In the genomic region with DNA sequence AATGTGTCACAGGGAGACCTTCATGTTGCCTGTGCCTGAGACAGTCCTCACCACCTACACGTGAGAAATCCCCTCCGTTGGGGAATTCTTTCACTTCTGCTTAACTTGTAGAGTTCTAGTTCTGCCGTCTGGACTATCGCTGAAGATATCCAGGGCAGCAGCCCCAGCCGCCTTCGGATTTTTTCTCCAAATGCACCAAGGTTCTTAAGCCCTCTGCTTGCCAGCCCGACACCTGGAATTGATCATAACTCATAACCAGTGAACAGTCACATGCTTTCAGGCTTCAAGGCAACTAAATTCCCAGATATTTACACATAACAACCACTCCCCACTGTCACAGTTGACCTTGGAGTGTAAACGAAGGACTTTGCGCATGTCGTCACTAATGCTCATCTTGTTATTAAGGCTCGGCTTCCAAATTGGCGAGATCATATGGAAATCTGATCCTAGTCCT, we compare ENCODE assay signal across 13 cellular contexts.
DNase-seq lines count a peak whose midpoint lies in the region; TF ChIP-seq lines count a peak whose summit lies in the region.
"Had no signal": no experiment of that assay in that cellular context is flagged by ENCODE, and none has a peak within 500 bp of the region (broad histone marks: within the 10 kb centered on the region; RNA-seq: fewer than 3 reads in every experiment).

No MANE protein-coding gene starts in this region.

- no peak overlapping the region for H3K9ac ChIP-seq in GM23248

- H3K9me3 ChIP-seq in GM23248 (ENCODE audit: low read depth), result no peaks in the 10 kb centered on the region
- no peaks in the 10 kb centered on the region for H3K9me3 ChIP-seq in SJSA1 (replicated peaks)
- no peaks in the 10 kb centered on the region for H3K9me3 ChIP-seq in Peyer's patch
- H3K9me3 ChIP-seq: left lung, psoas muscle, upper lobe of left lung had no signal

- H3K4me1 ChIP-seq in GM23248 (ENCODE audit: insufficient read depth) (peaks cover 23% of the 10 kb centered on the region), SJSA1 (replicated peaks) (peaks cover 38% of the 10 kb centered on the region), Peyer's patch (peaks cover 0 to 8% (median 0%) of the 10 kb centered on the region in 4 donors)
- H3K4me1 ChIP-seq: psoas muscle, upper lobe of left lung had no signal

- H3K36me3 ChIP-seq in GM23248 (ENCODE audit: low read depth) (no peaks in the 10 kb centered on the region), SJSA1 (peaks cover 70% of the 10 kb centered on the region), Peyer's patch (peaks cover 0 to 21% (median 0%) of the 10 kb centered on the region in 3 donors)

- no peak for TF ChIP-seq CTCF in Peyer's patch (IDR thresholded peaks at IDR 0.05)

- no peak overlapping the region for H3K4me2 ChIP-seq in GM23248 (ENCODE audit: unreplicated experiment)

- H2AFZ ChIP-seq in GM23248, result no peak overlapping the region

- in situ Hi-C loops in GM23248 (cut with MboI), result no loop called here

- 34 to 36% methylated on average over 12 of the region's 12 CpGs for WGBS in GM23248 (ENCODE audit: low coverage in 1 of 2, low lambda C conversion rate in 2 of 2, missing lambda C conversion rate in 2 of 2), 2 experiments

- H3K27ac ChIP-seq in GM23248 (no peak overlapping the region), SJSA1 (peak overlapping the region; percentile 94), Peyer's patch (peak overlapping the region in 1 of 4 donors; percentile 16)
- H3K27ac ChIP-seq: left lung, psoas muscle, upper lobe of left lung had no signal

- H3K27me3 ChIP-seq in GM23248 (replicated peaks; ENCODE audit: insufficient read depth) (no peaks in the 10 kb centered on the region), SJSA1 (replicated peaks) (no peaks in the 10 kb centered on the region), Peyer's patch (no peaks in the 10 kb centered on the region)
- H3K27me3 ChIP-seq: upper lobe of left lung had no signal

- no peaks in the 10 kb centered on the region for H4K20me1 ChIP-seq in GM23248 (ENCODE audit: insufficient read depth)

- DNase-seq in EL (peak; percentile 37), GM23248 (peak; percentile 44), SJSA1 (ENCODE audit: low read depth in 1 of 2, low spot score in 2 of 2) (no peak), medulla oblongata (ENCODE audit: extremely low spot score) (peak; percentile 65), iPS-NIHi7 (ENCODE audit: extremely low spot score) (no peak), Peyer's patch (no peak), OCI-M1 (lab: John Stamatoyannopoulos, UW) (no peak), putamen (ENCODE audit: low spot score) (no peak)
- DNase-seq: foreskin melanocyte, left lung, NCI-H146, psoas muscle, upper lobe of left lung had no signal

- TF ChIP-seq POLR2A in Peyer's patch (IDR thresholded peaks at IDR 0.05), result no peak

- H3K4me3 ChIP-seq in GM23248 (no peak overlapping the region), SJSA1 (no peak overlapping the region), Peyer's patch (no peak overlapping the region)
- H3K4me3 ChIP-seq: left lung, psoas muscle, upper lobe of left lung had no signal

- H3K9me2 ChIP-seq in GM23248 (ENCODE audit: insufficient read depth), result no peaks in the 10 kb centered on the region

- H3F3A ChIP-seq in GM23248 (ENCODE audit: insufficient read depth), result peaks cover 17% of the 10 kb centered on the region; the same call in 1 of the 2 replicates

- H3K79me2 ChIP-seq in GM23248 (ENCODE audit: insufficient read depth), result no peaks in the 10 kb centered on the region

Comparison
In these comparisons a context has a peak if more than half of its experiments do, and no peak if none do; other contexts are left out.
1. DNase-seq: peak in EL (single experiment), GM23248 (single experiment) and medulla oblongata (single experiment); none in SJSA1 (0 of 2), iPS-NIHi7 (single experiment), Peyer's patch (0 of 3), OCI-M1 (single experiment) and putamen (single experiment).